Comparison of ENCODE assay signal across 21 cellular contexts in the genomic region with DNA sequence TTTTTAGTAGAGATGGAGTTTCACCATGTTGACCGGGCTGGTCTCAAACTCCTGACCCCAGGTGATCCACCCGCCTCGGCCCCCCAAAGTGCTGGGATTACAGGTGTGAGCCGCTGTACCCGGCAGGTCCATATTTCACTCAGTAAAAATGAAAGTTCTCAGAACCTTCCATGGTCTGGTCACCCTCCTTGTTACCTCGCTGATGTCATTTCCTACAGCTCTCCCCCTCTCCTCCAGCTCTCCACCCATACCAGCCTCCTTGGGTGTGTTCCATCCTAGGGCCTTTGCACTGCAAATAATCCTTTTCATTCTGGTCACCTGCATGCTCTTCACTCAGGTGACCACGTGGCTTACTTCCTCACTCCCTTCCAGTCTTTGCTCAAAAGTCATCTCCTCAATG.
A peak's percentile ranks its signal among the peaks of the same experiment; 100 is the strongest.
DNase-seq lines count a peak whose midpoint lies in the region; ATAC-seq, FAIRE-seq and TF ChIP-seq lines count a peak whose summit lies in the region.
"Had no signal": no experiment of that assay in that cellular context is flagged by ENCODE, and none has a peak within 500 bp of the region (broad histone marks: within the 10 kb centered on the region; RNA-seq: fewer than 3 reads in every experiment).

No MANE protein-coding gene starts in this region.

- no peak for TF ChIP-seq CTCF in natural killer cell (IDR thresholded peaks at IDR 0.05)

- peak; percentile 81 for FAIRE-seq in GM19239 (lab: Jason Lieb, UNC)
- FAIRE-seq: D721Med, islet of Langerhans had no signal

- no peaks in the 10 kb centered on the region for H3K36me3 Mint-ChIP-seq in natural killer cell treated with Interleukin-12 subunit alpha and Interleukin-12 subunit beta and Interleukin-15 and Interleukin-18, amount 100 ng/mL, for 72 hours
- H3K36me3 Mint-ChIP-seq in natural killer cell: no peaks in the 10 kb centered on the region
- H3K36me3 Mint-ChIP-seq in activated T-helper 1 cell treated with anti-CD3 and anti-CD28 coated beads, Interleukin-12 subunit alpha, Interleukin-12 subunit beta, Interleukin-2, Interleukin-4 antibody, amounts not matched to agents 30 ng/mL and 10 ng/mL and 1 ng/mL, durations not matched to agents 14 hours and 24 hours and 36 hours (ENCODE audit: low read depth): peaks cover 4% of the 10 kb centered on the region
- H3K36me3 Mint-ChIP-seq in stimulated activated effector memory CD8-positive, alpha-beta T cell treated with anti-CD3 and anti-CD28 coated beads, Interleukin-12 subunit alpha, Interleukin-12 subunit beta, amount 100 ng/mL, for 72 hours: no peaks in the 10 kb centered on the region
- H3K36me3 Mint-ChIP-seq: brain had no signal

- intact Hi-C loops in natural killer cell (cut with micrococcal nuclease): no loop called here
- intact Hi-C loops in activated T-helper 1 cell treated with anti-CD3 and anti-CD28 coated beads, Interleukin-12 subunit alpha, Interleukin-12 subunit beta, Interleukin-2, Interleukin-4 antibody, amounts not matched to agents 30 ng/mL and 10 ng/mL and 1 ng/mL, durations not matched to agents 14 hours and 24 hours and 36 hours (cut with micrococcal nuclease): loop anchor here (2.0 to 10.0 kb wide), 6 partner anchors 52 to 1379 kb away; a partner anchor contains a TSS
- intact Hi-C loops in left cardiac atrium (cut with DNase I): no loop called here

- no peak for DNase-seq in natural killer cell treated with Interleukin-12 subunit alpha and Interleukin-12 subunit beta and Interleukin-15 and Interleukin-18, amount 100 ng/mL, for 72 hours (ENCODE audit: low spot score)
- no peak for DNase-seq in natural killer cell
- DNase-seq in GM19239 (ENCODE audit: insufficient read length, low spot score): no peak
- no peak for DNase-seq in activated T-helper 1 cell treated with anti-CD3 and anti-CD28 coated beads, Interleukin-12 subunit alpha, Interleukin-12 subunit beta, Interleukin-2, Interleukin-4 antibody, amounts not matched to agents 30 ng/mL and 10 ng/mL and 1 ng/mL, durations not matched to agents 14 hours and 24 hours and 36 hours (ENCODE audit: low spot score)
- no peak for DNase-seq in stimulated activated effector memory CD8-positive, alpha-beta T cell treated with anti-CD3 and anti-CD28 coated beads, Interleukin-12 subunit alpha, Interleukin-12 subunit beta, amount 100 ng/mL, for 72 hours (ENCODE audit: low spot score in 2 of 2)
- no peak for DNase-seq in left cardiac atrium
- no peak for DNase-seq in occipital lobe (lab: John Stamatoyannopoulos, UW)
- DNase-seq: activated effector memory CD4-positive, alpha-beta T cell treated with anti-CD3 and anti-CD28 coated beads, Interleukin-2, amount 50 U/mL, for 16 hours; adrenal gland; HCEC 1CT; left ventricle myocardium superior; NCI-H1105; NCI-H2029; NCI-H526; SJCRH30; stomach; thyroid gland had no signal

- peak overlapping the region; percentile 31 to 60 for H3K27ac Mint-ChIP-seq in natural killer cell treated with Interleukin-12 subunit alpha and Interleukin-12 subunit beta and Interleukin-15 and Interleukin-18, amount 100 ng/mL, for 72 hours
- no peak overlapping the region for H3K27ac Mint-ChIP-seq in natural killer cell
- peak overlapping the region; percentile 21 for H3K27ac Mint-ChIP-seq in activated T-helper 1 cell treated with anti-CD3 and anti-CD28 coated beads, Interleukin-12 subunit alpha, Interleukin-12 subunit beta, Interleukin-2, Interleukin-4 antibody, amounts not matched to agents 30 ng/mL and 10 ng/mL and 1 ng/mL, durations not matched to agents 14 hours and 24 hours and 36 hours
- no peak overlapping the region for H3K27ac Mint-ChIP-seq in stimulated activated effector memory CD8-positive, alpha-beta T cell treated with anti-CD3 and anti-CD28 coated beads, Interleukin-12 subunit alpha, Interleukin-12 subunit beta, amount 100 ng/mL, for 72 hours
- H3K27ac Mint-ChIP-seq: brain had no signal

- H3K9me3 Mint-ChIP-seq in natural killer cell treated with Interleukin-12 subunit alpha and Interleukin-12 subunit beta and Interleukin-15 and Interleukin-18, amount 100 ng/mL, for 72 hours: no peaks in the 10 kb centered on the region
- H3K9me3 Mint-ChIP-seq in natural killer cell: no peaks in the 10 kb centered on the region
- peaks cover 8% of the 10 kb centered on the region for H3K9me3 Mint-ChIP-seq in activated T-helper 1 cell treated with anti-CD3 and anti-CD28 coated beads, Interleukin-12 subunit alpha, Interleukin-12 subunit beta, Interleukin-2, Interleukin-4 antibody, amounts not matched to agents 30 ng/mL and 10 ng/mL and 1 ng/mL, durations not matched to agents 14 hours and 24 hours and 36 hours
- H3K9me3 Mint-ChIP-seq in stimulated activated effector memory CD8-positive, alpha-beta T cell treated with anti-CD3 and anti-CD28 coated beads, Interleukin-12 subunit alpha, Interleukin-12 subunit beta, amount 100 ng/mL, for 72 hours: peaks cover 4% of the 10 kb centered on the region
- H3K9me3 Mint-ChIP-seq: brain had no signal

- H3K4me3 Mint-ChIP-seq in natural killer cell treated with Interleukin-12 subunit alpha and Interleukin-12 subunit beta and Interleukin-15 and Interleukin-18, amount 100 ng/mL, for 72 hours: no peak overlapping the region
- H3K4me3 Mint-ChIP-seq in natural killer cell: no peak overlapping the region
- no peak overlapping the region for H3K4me3 Mint-ChIP-seq in activated T-helper 1 cell treated with anti-CD3 and anti-CD28 coated beads, Interleukin-12 subunit alpha, Interleukin-12 subunit beta, Interleukin-2, Interleukin-4 antibody, amounts not matched to agents 30 ng/mL and 10 ng/mL and 1 ng/mL, durations not matched to agents 14 hours and 24 hours and 36 hours
- peak overlapping the region; percentile 5 for H3K4me3 Mint-ChIP-seq in stimulated activated effector memory CD8-positive, alpha-beta T cell treated with anti-CD3 and anti-CD28 coated beads, Interleukin-12 subunit alpha, Interleukin-12 subunit beta, amount 100 ng/mL, for 72 hours
- H3K4me3 Mint-ChIP-seq: brain had no signal

- peaks cover 0 to 5% of the 10 kb centered on the region in 2 donors for H3K27me3 Mint-ChIP-seq in natural killer cell treated with Interleukin-12 subunit alpha and Interleukin-12 subunit beta and Interleukin-15 and Interleukin-18, amount 100 ng/mL, for 72 hours
- no peaks in the 10 kb centered on the region for H3K27me3 Mint-ChIP-seq in natural killer cell (ENCODE audit: low read depth in 2 of 2)
- H3K27me3 Mint-ChIP-seq in activated T-helper 1 cell treated with anti-CD3 and anti-CD28 coated beads, Interleukin-12 subunit alpha, Interleukin-12 subunit beta, Interleukin-2, Interleukin-4 antibody, amounts not matched to agents 30 ng/mL and 10 ng/mL and 1 ng/mL, durations not matched to agents 14 hours and 24 hours and 36 hours (ENCODE audit: insufficient read depth): no peaks in the 10 kb centered on the region

- H3K4me1 Mint-ChIP-seq in natural killer cell treated with Interleukin-12 subunit alpha and Interleukin-12 subunit beta and Interleukin-15 and Interleukin-18, amount 100 ng/mL, for 72 hours (ENCODE audit: low read depth in 2 of 2): peaks cover 13 to 27% of the 10 kb centered on the region in 2 donors
- H3K4me1 Mint-ChIP-seq in natural killer cell: peaks cover 5 to 15% of the 10 kb centered on the region in 2 donors
- H3K4me1 Mint-ChIP-seq in activated T-helper 1 cell treated with anti-CD3 and anti-CD28 coated beads, Interleukin-12 subunit alpha, Interleukin-12 subunit beta, Interleukin-2, Interleukin-4 antibody, amounts not matched to agents 30 ng/mL and 10 ng/mL and 1 ng/mL, durations not matched to agents 14 hours and 24 hours and 36 hours (ENCODE audit: low read depth): peaks cover 54% of the 10 kb centered on the region
- H3K4me1 Mint-ChIP-seq in stimulated activated effector memory CD8-positive, alpha-beta T cell treated with anti-CD3 and anti-CD28 coated beads, Interleukin-12 subunit alpha, Interleukin-12 subunit beta, amount 100 ng/mL, for 72 hours: peaks cover 35% of the 10 kb centered on the region
- H3K4me1 Mint-ChIP-seq: brain had no signal

- ATAC-seq in natural killer cell treated with Interleukin-12 subunit alpha and Interleukin-12 subunit beta and Interleukin-15 and Interleukin-18, amount 100 ng/mL, for 72 hours: no peak
- no peak for ATAC-seq in natural killer cell
- ATAC-seq in stimulated activated effector memory CD8-positive, alpha-beta T cell treated with anti-CD3 and anti-CD28 coated beads, Interleukin-12 subunit alpha, Interleukin-12 subunit beta, amount 100 ng/mL, for 72 hours: no peak
- no peak for ATAC-seq in GM21723 (IDR thresholded peaks at IDR 0.05; ENCODE audit: unreplicated experiment)
- no peak for ATAC-seq in left cardiac atrium
- ATAC-seq: left ventricle myocardium superior had no signal

Comparison
In these comparisons a context has a peak if more than half of its experiments do, and no peak if none do; other contexts are left out.
1. H3K27ac Mint-ChIP-seq: peak in natural killer cell treated with Interleukin-12 subunit alpha and Interleukin-12 subunit beta and Interleukin-15 and Interleukin-18, amount 100 ng/mL, for 72 hours (2 of 2) and activated T-helper 1 cell treated with anti-CD3 and anti-CD28 coated beads, Interleukin-12 subunit alpha, Interleukin-12 subunit beta, Interleukin-2, Interleukin-4 antibody, amounts not matched to agents 30 ng/mL and 10 ng/mL and 1 ng/mL, durations not matched to agents 14 hours and 24 hours and 36 hours (single experiment); none in natural killer cell (0 of 2) and stimulated activated effector memory CD8-positive, alpha-beta T cell treated with anti-CD3 and anti-CD28 coated beads, Interleukin-12 subunit alpha, Interleukin-12 subunit beta, amount 100 ng/mL, for 72 hours (single experiment).